In the genomic region with DNA sequence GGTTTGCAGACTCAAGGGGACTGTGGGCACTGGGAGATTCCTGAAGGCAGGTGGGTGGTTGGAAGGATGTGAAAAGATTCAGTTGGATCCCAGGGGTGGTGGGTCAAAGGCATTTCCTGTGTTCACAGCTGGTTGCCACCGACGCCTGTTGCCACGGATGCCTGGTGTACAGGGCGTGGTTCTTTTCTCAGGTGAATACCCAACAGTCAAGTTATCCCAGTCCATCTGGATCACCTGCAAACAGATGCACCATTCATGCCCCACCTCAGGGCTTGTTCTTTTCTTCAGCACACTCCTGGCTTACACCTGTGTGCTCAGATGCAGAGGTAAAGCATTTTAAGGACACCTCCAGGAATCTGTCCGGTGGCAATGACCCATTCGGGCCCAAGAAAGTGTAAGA, we compare ENCODE assay signal across 31 cellular contexts. TPM values are rescaled to one million over a fixed set of nuclear protein-coding genes. Genes with fewer than 3 reads are reported as not detected.
"Had no signal": no experiment of that assay in that cellular context is flagged by ENCODE, and none has a peak within 500 bp of the region (broad histone marks: within the 10 kb centered on the region; RNA-seq: fewer than 3 reads in every experiment).

No MANE protein-coding gene starts in this region.

- H3K4me3 Mint-ChIP-seq: activated naive CD4-positive, alpha-beta T cell treated with anti-CD3 and anti-CD28 coated beads, Interleukin-2, amount 50 U/mL, for 24 hours; central memory CD8-positive, alpha-beta T cell had no signal

- H3K27ac ChIP-seq: ascending aorta, body of pancreas, KMS-11, SJCRH30, VCaP had no signal

- ATAC-seq: body of pancreas, Panc1, Right ventricle myocardium inferior had no signal

- H3K9me3 ChIP-seq: SJCRH30, SK-N-SH had no signal

- H3K27me3 Mint-ChIP-seq: activated naive CD4-positive, alpha-beta T cell treated with anti-CD3 and anti-CD28 coated beads, Interleukin-2, amount 50 U/mL, for 24 hours; central memory CD8-positive, alpha-beta T cell had no signal

- DNase-seq: activated CD4-positive, alpha-beta T cell treated with anti-CD3 and anti-CD28 coated beads for 4 hours; activated CD4-positive, alpha-beta T cell treated with anti-CD3 and anti-CD28 coated beads, Interleukin-2, amount 50 U/mL, for 48 hours; activated CD4-positive, CD25-positive, alpha-beta regulatory T cell; activated gamma-delta T cell treated with Interleukin-2 at 50 U/mL for 16 hours; activated T-cell treated with anti-CD3 and anti-CD28 coated beads for 4 hours; activated T-cell treated with anti-CD3 and anti-CD28 coated beads, Interleukin-2, amount 50 U/mL, for 48 hours; body of pancreas; NCI-H1092; NCI-H1417 treated with DMSO at 0.1 percent for 48 hours; NCI-H1694; NCI-H2029; NCI-H2107; NCI-H2171 treated with DMSO at 0.1 percent for 48 hours; NCI-H226; NK-92 treated with Interleukin-12 subunit alpha and Interleukin-12 subunit beta, amount 100 ng/mL, for 24 hours; OCI-M1; RPMI8226; SJCRH30; SK-N-SH had no signal

- H3K36me3 ChIP-seq: ascending aorta, SJCRH30 had no signal

- H3K4me1 Mint-ChIP-seq: activated naive CD4-positive, alpha-beta T cell treated with anti-CD3 and anti-CD28 coated beads, Interleukin-2, amount 50 U/mL, for 24 hours; central memory CD8-positive, alpha-beta T cell had no signal

- H3K27ac Mint-ChIP-seq: activated naive CD4-positive, alpha-beta T cell treated with anti-CD3 and anti-CD28 coated beads, Interleukin-2, amount 50 U/mL, for 24 hours; activated T-helper 2 cell treated with anti-CD3 and anti-CD28 coated beads, Interferon-gamma antibody, Interleukin-2, Interleukin-4, amounts not matched to agents 10 μg/mL and 5 μg/mL and 100 μg/mL, durations not matched to agents 14 hours and 24 hours and 36 hours had no signal

- H3K4me1 ChIP-seq: ascending aorta, body of pancreas, SJCRH30 had no signal

- H3K4me3 ChIP-seq: ascending aorta, body of pancreas, SJCRH30 had no signal

- H3K27me3 ChIP-seq: ascending aorta, body of pancreas, SJCRH30 had no signal

RNA-seq across cellular contexts. Expression of a gene that starts 55.8 kb away (rescaled TPM):
- total RNA-seq: activated CD8-positive, alpha-beta memory T cell treated with anti-CD3 and anti-CD28 coated beads for 36 hours; activated T-helper 2 cell treated with anti-CD3 and anti-CD28 coated beads, Interferon-gamma antibody, Interleukin-2, Interleukin-4, amounts not matched to agents 10 μg/mL and 5 μg/mL and 100 μg/mL, durations not matched to agents 14 hours and 24 hours and 36 hours; ascending aorta; body of pancreas; MCF 10A; NCI-H460; Right ventricle myocardium inferior; SJCRH30; T-helper 2 cell treated with Interferon-gamma antibody and Interleukin-4, amounts not matched to agents 100 ng/mL and 5 ng/mL, for 36 hours had no signal
